In genomic region chr21:41873005-41873404, GRCh38 we compare ENCODE assay signal across 25 cellular contexts.
"Had no signal": no experiment of that assay in that cellular context is flagged by ENCODE, and none has a peak within 500 bp of the region (broad histone marks: within the 10 kb centered on the region; RNA-seq: fewer than 3 reads in every experiment).

No MANE protein-coding gene starts in this region.

- H3K9me3 ChIP-seq: breast epithelium, esophagus squamous epithelium, left lung, lower lobe of right lung, neutrophil, right lobe of liver, thoracic aorta had no signal

- H3K9me3 Mint-ChIP-seq: activated CD4-positive, alpha-beta memory T cell treated with anti-CD3 and anti-CD28 coated beads, Interleukin-2, amount 10 ng/mL, durations not matched to agents 7 days and 5 days; activated naive CD4-positive, alpha-beta T cell treated with anti-CD3 and anti-CD28 coated beads, Interleukin-2, amount 50 U/mL, for 24 hours; activated naive CD8-positive, alpha-beta T cell treated with anti-CD3 and anti-CD28 coated beads, Interleukin-2, amount 50 U/mL, for 24 hours; activated T-helper 2 cell treated with anti-CD3 and anti-CD28 coated beads, Interferon-gamma antibody, Interleukin-2, Interleukin-4, amounts not matched to agents 10 μg/mL and 5 μg/mL and 100 μg/mL, durations not matched to agents 14 hours and 24 hours and 36 hours; natural killer cell treated with Interleukin-12 subunit alpha and Interleukin-12 subunit beta and Interleukin-15 and Interleukin-18, amount 100 ng/mL, for 72 hours; stimulated activated naive CD8-positive, alpha-beta T cell treated with anti-CD3 and anti-CD28 coated beads, Interleukin-15, Interleukin-2, amounts not matched to agents 100 ng/mL and 50 ng/mL, for 24 hours; T-helper 2 cell treated with Interferon-gamma antibody and Interleukin-4, amounts not matched to agents 5 μg/mL and 100 μg/mL, for 36 hours had no signal

- H3K4me3 Mint-ChIP-seq: activated CD4-positive, alpha-beta memory T cell treated with anti-CD3 and anti-CD28 coated beads, Interleukin-2, amount 10 ng/mL, durations not matched to agents 7 days and 5 days; activated naive CD4-positive, alpha-beta T cell treated with anti-CD3 and anti-CD28 coated beads, Interleukin-2, amount 50 U/mL, for 24 hours; activated naive CD8-positive, alpha-beta T cell treated with anti-CD3 and anti-CD28 coated beads, Interleukin-2, amount 50 U/mL, for 24 hours; natural killer cell treated with Interleukin-12 subunit alpha and Interleukin-12 subunit beta and Interleukin-15 and Interleukin-18, amount 100 ng/mL, for 72 hours; stimulated activated naive CD8-positive, alpha-beta T cell treated with anti-CD3 and anti-CD28 coated beads, Interleukin-15, Interleukin-2, amounts not matched to agents 100 ng/mL and 50 ng/mL, for 24 hours; T-helper 2 cell treated with Interferon-gamma antibody and Interleukin-4, amounts not matched to agents 5 μg/mL and 100 μg/mL, for 36 hours had no signal

- H3K27me3 ChIP-seq: breast epithelium, esophagus squamous epithelium, left lung, right lobe of liver had no signal

- H3K27ac Mint-ChIP-seq: activated CD4-positive, alpha-beta memory T cell treated with anti-CD3 and anti-CD28 coated beads, Interleukin-2, amount 10 ng/mL, durations not matched to agents 7 days and 5 days; activated naive CD4-positive, alpha-beta T cell treated with anti-CD3 and anti-CD28 coated beads, Interleukin-2, amount 50 U/mL, for 24 hours; activated naive CD8-positive, alpha-beta T cell treated with anti-CD3 and anti-CD28 coated beads, Interleukin-2, amount 50 U/mL, for 24 hours; activated T-helper 2 cell treated with anti-CD3 and anti-CD28 coated beads, Interferon-gamma antibody, Interleukin-2, Interleukin-4, amounts not matched to agents 10 μg/mL and 5 μg/mL and 100 μg/mL, durations not matched to agents 14 hours and 24 hours and 36 hours; natural killer cell treated with Interleukin-12 subunit alpha and Interleukin-12 subunit beta and Interleukin-15 and Interleukin-18, amount 100 ng/mL, for 72 hours; progenitor cell of endocrine pancreas; stimulated activated naive CD8-positive, alpha-beta T cell treated with anti-CD3 and anti-CD28 coated beads, Interleukin-15, Interleukin-2, amounts not matched to agents 100 ng/mL and 50 ng/mL, for 24 hours; T-helper 2 cell treated with Interferon-gamma antibody and Interleukin-4, amounts not matched to agents 5 μg/mL and 100 μg/mL, for 36 hours had no signal

- H3K36me3 Mint-ChIP-seq: natural killer cell treated with Interleukin-12 subunit alpha and Interleukin-12 subunit beta and Interleukin-15 and Interleukin-18, amount 100 ng/mL, for 72 hours had no signal

- H3K36me3 ChIP-seq: breast epithelium, left lung, lower lobe of right lung, neutrophil, right lobe of liver, thoracic aorta had no signal

- H3K27me3 Mint-ChIP-seq: activated CD4-positive, alpha-beta memory T cell treated with anti-CD3 and anti-CD28 coated beads, Interleukin-2, amount 10 ng/mL, durations not matched to agents 7 days and 5 days; activated naive CD4-positive, alpha-beta T cell treated with anti-CD3 and anti-CD28 coated beads, Interleukin-2, amount 50 U/mL, for 24 hours; activated naive CD8-positive, alpha-beta T cell treated with anti-CD3 and anti-CD28 coated beads, Interleukin-2, amount 50 U/mL, for 24 hours; natural killer cell treated with Interleukin-12 subunit alpha and Interleukin-12 subunit beta and Interleukin-15 and Interleukin-18, amount 100 ng/mL, for 72 hours; progenitor cell of endocrine pancreas; stimulated activated naive CD8-positive, alpha-beta T cell treated with anti-CD3 and anti-CD28 coated beads, Interleukin-15, Interleukin-2, amounts not matched to agents 100 ng/mL and 50 ng/mL, for 24 hours had no signal

- H3K4me1 ChIP-seq: breast epithelium had no signal

- ATAC-seq: activated naive CD8-positive, alpha-beta T cell treated with anti-CD3 and anti-CD28 coated beads, Interleukin-2, amount 50 U/mL, for 24 hours; left lung; lower lobe of right lung; natural killer cell treated with Interleukin-12 subunit alpha and Interleukin-12 subunit beta and Interleukin-15 and Interleukin-18, amount 100 ng/mL, for 72 hours; right lobe of liver had no signal

- DNase-seq: activated CD4-positive, alpha-beta memory T cell treated with anti-CD3 and anti-CD28 coated beads, Interleukin-2, amount 10 ng/mL, durations not matched to agents 7 days and 5 days; activated CD4-positive, alpha-beta T cell treated with anti-CD3 and anti-CD28 coated beads for 4 hours; activated naive CD8-positive, alpha-beta T cell treated with anti-CD3 and anti-CD28 coated beads, Interleukin-2, amount 50 U/mL, for 24 hours; activated T-cell treated with anti-CD3 and anti-CD28 coated beads, Interleukin-2, amount 50 U/mL, for 48 hours; amygdala; central memory CD4-positive, alpha-beta T cell; esophagus squamous epithelium; foreskin melanocyte; left lung; lower lobe of right lung; mesendoderm; right lobe of liver; stimulated activated CD4-positive, alpha-beta T cell treated with anti-CD3 and anti-CD28 coated beads, Interleukin-12 subunit alpha, Interleukin-12 subunit beta, amount 100 ng/mL, for 4 hours; stimulated activated CD4-positive, alpha-beta T cell treated with anti-CD3 and anti-CD28 coated beads, Interleukin-4, amount 100 ng/mL, for 1 hour; trophoblast cell had no signal

- H3K4me3 ChIP-seq: breast epithelium, esophagus squamous epithelium, left lung, lower lobe of right lung, right lobe of liver, thoracic aorta had no signal

- H3K27ac ChIP-seq: breast epithelium, epithelial cell of prostate, esophagus squamous epithelium, left lung, lower lobe of right lung, neutrophil, right lobe of liver, thoracic aorta had no signal
